Comparison of ENCODE assay signal across 27 cellular contexts in genomic region chr22:28967969-28968368, GRCh38.
"Had no signal": no experiment of that assay in that cellular context is flagged by ENCODE, and none has a peak within 500 bp of the region (broad histone marks: within the 10 kb centered on the region; RNA-seq: fewer than 3 reads in every experiment).

No MANE protein-coding gene starts in this region.

- H3K27ac ChIP-seq: stomach, suprapubic skin, testis, thoracic aorta, thyroid gland, tibial artery, tibial nerve, transverse colon, upper lobe of left lung, upper lobe of right lung, uterus, vagina had no signal

- H3K4me1 ChIP-seq: suprapubic skin, thyroid gland, tibial artery, tibial nerve, upper lobe of left lung, upper lobe of right lung, uterus, vagina had no signal

- H3K4me3 ChIP-seq: stomach, suprapubic skin, testis, thoracic aorta, thyroid gland, tibial artery, tibial nerve, transverse colon, upper lobe of left lung, upper lobe of right lung, uterus, vagina had no signal

- ATAC-seq: stimulated activated effector memory CD8-positive, alpha-beta T cell treated with anti-CD3 and anti-CD28 coated beads, Interleukin-12 subunit alpha, Interleukin-12 subunit beta, amount 100 ng/mL, for 72 hours; stimulated activated memory B cell treated with anti-CD40 and anti-IgM and Interleukin-4, amounts not matched to agents 10 μg/mL and 1 μg/mL and 100 μg/mL, for 72 hours; stimulated activated naive B cell treated with anti-CD40 and anti-IgM and Interleukin-4, amounts not matched to agents 10 μg/mL and 1 μg/mL and 100 μg/mL, for 72 hours; stimulated activated naive CD8-positive, alpha-beta T cell treated with anti-CD3 and anti-CD28 coated beads, Interleukin-15, amount 100 ng/mL, for 72 hours; stimulated activated naive CD8-positive, alpha-beta T cell treated with anti-CD3 and anti-CD28 coated beads, Interleukin-15, Interleukin-2, amounts not matched to agents 100 U/mL and 50 U/mL, for 24 hours; upper lobe of right lung had no signal

- H3K27me3 ChIP-seq: stomach, suprapubic skin, testis, thyroid gland, tibial artery, tibial nerve, transverse colon, upper lobe of left lung, upper lobe of right lung, uterus, vagina had no signal

- H3K36me3 ChIP-seq: stomach, suprapubic skin, thoracic aorta, thyroid gland, tibial artery, tibial nerve, transverse colon, upper lobe of left lung, upper lobe of right lung, uterus, vagina had no signal

- DNase-seq: stimulated activated CD4-positive, alpha-beta T cell treated with anti-CD3 and anti-CD28 coated beads, Interleukin-2, amount 100 ng/mL, for 48 hours; stimulated activated CD4-positive, alpha-beta T cell treated with anti-CD3 and anti-CD28 coated beads, Interleukin-4, amount 100 ng/mL, for 1 hour; stimulated activated CD4-positive, alpha-beta T cell treated with anti-CD3 and anti-CD28 coated beads, Interleukin-4, amount 100 ng/mL, for 24 hours; stimulated activated CD4-positive, alpha-beta T cell treated with anti-CD3 and anti-CD28 coated beads, Interleukin-4, amount 100 ng/mL, for 4 hours; stimulated activated CD8-positive, alpha-beta memory T cell treated with anti-CD3 and anti-CD28 coated beads, Interleukin-4, amount 100 ng/mL, for 48 hours; stimulated activated naive B cell treated with anti-CD40 and anti-IgM and Interleukin-4, amounts not matched to agents 10 μg/mL and 1 μg/mL and 100 μg/mL, for 72 hours; stimulated activated naive CD4-positive, alpha-beta T cell; stimulated activated naive CD4-positive, alpha-beta T cell treated with Interleukin-2 at 50 U/mL for 16 hours; stimulated activated naive CD8-positive, alpha-beta T cell treated with anti-CD3 and anti-CD28 coated beads, Interleukin-15, amount 100 ng/mL, for 72 hours; stimulated activated naive CD8-positive, alpha-beta T cell treated with anti-CD3 and anti-CD28 coated beads, Interleukin-15, Interleukin-2, amounts not matched to agents 100 U/mL and 50 U/mL, for 24 hours; stomach; substantia nigra; testis; thyroid gland; tibial artery; transverse colon; trophoblast cell; upper lobe of left lung; upper lobe of right lung; uterus had no signal

- H3K9me3 ChIP-seq: stomach, suprapubic skin, testis, thoracic aorta, thyroid gland, tibial artery, tibial nerve, transverse colon, upper lobe of left lung, upper lobe of right lung, uterus, vagina had no signal

- FAIRE-seq: urothelium cell line had no signal
